In genomic region chr17:63276376-63276775, GRCh38 we compare ENCODE assay signal across 2 cellular contexts.
TF ChIP-seq lines count a peak whose summit lies in the region.

No MANE protein-coding gene starts in this region.

TF ChIP-seq in A549, 52 proteins besides CTCF, POLR2A, EP300 and RAD21:
- TF ChIP-seq FOSL2 (IDR thresholded peaks at IDR 0.05), result no peak
- TF ChIP-seq FOSL2 (CRISPR knock-in tag; IDR thresholded peaks at IDR 0.05), result no peak
- TF ChIP-seq SMC3 (IDR thresholded peaks at IDR 0.05), result no peak
- no peak for TF ChIP-seq PHF8 (IDR thresholded peaks at IDR 0.05; ENCODE audit: borderline replicate concordance, low read depth)
- TF ChIP-seq EHF (CRISPR knock-in tag; IDR thresholded peaks at IDR 0.05), result no peak
- no peak for TF ChIP-seq JUNB (IDR thresholded peaks at IDR 0.05)
- no peak for TF ChIP-seq ATOH8 (CRISPR knock-in tag; IDR thresholded peaks at IDR 0.05; ENCODE audit: low read depth)
- TF ChIP-seq RNF2 (IDR thresholded peaks at IDR 0.05; ENCODE audit: borderline replicate concordance, low read depth), result no peak
- TF ChIP-seq NR3C1 (IDR thresholded peaks at IDR 0.05), result no peak
- no peak for TF ChIP-seq ESRRA (IDR thresholded peaks at IDR 0.05; ENCODE audit: borderline replicate concordance, low read length)
- TF ChIP-seq CBX2 (IDR thresholded peaks at IDR 0.05; ENCODE audit: borderline replicate concordance, low read depth), result no peak
- no peak for TF ChIP-seq KDM5A (IDR thresholded peaks at IDR 0.05)
- no peak for TF ChIP-seq HES2 (IDR thresholded peaks at IDR 0.05)
- no peak for TF ChIP-seq EHMT2 (IDR thresholded peaks at IDR 0.05; ENCODE audit: low read depth)
- no peak for TF ChIP-seq ZNF302 (CRISPR knock-in tag; IDR thresholded peaks at IDR 0.05)
- no peak for TF ChIP-seq ZSCAN20 (CRISPR knock-in tag; IDR thresholded peaks at IDR 0.05)
- TF ChIP-seq REST (IDR thresholded peaks at IDR 0.05), result no peak
- TF ChIP-seq ZC3H11A (IDR thresholded peaks at IDR 0.05), result no peak
- TF ChIP-seq CBX8 (IDR thresholded peaks at IDR 0.05), result no peak
- TF ChIP-seq MYC (IDR thresholded peaks at IDR 0.05; ENCODE audit: borderline replicate concordance, low read length), result no peak
- TF ChIP-seq HDAC2 (IDR thresholded peaks at IDR 0.05), result no peak

TF ChIP-seq in IMR-90, 13 proteins besides CTCF, POLR2A, EP300 and RAD21:
- TF ChIP-seq USF2 (IDR thresholded peaks at IDR 0.05; ENCODE audit: low read depth, low read length) (no peak), NFE2L2 (IDR thresholded peaks at IDR 0.05; ENCODE audit: low read depth, low read length) (no peak), CHD1 (IDR thresholded peaks at IDR 0.05; ENCODE audit: low read depth, low read length) (no peak), RFX5 (IDR thresholded peaks at IDR 0.05; ENCODE audit: low read depth, low read length) (no peak)
